ENCODE assay signal across 17 cellular contexts in genomic region chr10:72903941-72904446, GRCh38. TPM values are rescaled to one million over a fixed set of nuclear protein-coding genes. Genes with fewer than 3 reads are reported as not detected.
"Had no signal": no experiment of that assay in that cellular context is flagged by ENCODE, and none has a peak within 500 bp of the region (broad histone marks: within the 10 kb centered on the region; RNA-seq: fewer than 3 reads in every experiment).

No MANE protein-coding gene starts in this region.

RNA-seq across cellular contexts. Expression of gene OIT3, which starts 10.5 kb away (rescaled TPM):
- total RNA-seq: activated CD4-positive, alpha-beta memory T cell treated with anti-CD3 and anti-CD28 coated beads, Interleukin-2, amount 10 ng/mL, durations not matched to agents 7 days and 5 days; activated CD4-positive, alpha-beta T cell treated with anti-CD3 and anti-CD28 coated beads for 36 hours; activated CD4-positive, alpha-beta T cell treated with anti-CD3 and anti-CD28 coated beads, Interleukin-2, amount 10 ng/mL, durations not matched to agents 7 days and 5 days; activated CD8-positive, alpha-beta memory T cell treated with anti-CD3 and anti-CD28 coated beads, Interleukin-2, amount 10 ng/mL, durations not matched to agents 7 days and 5 days; activated CD8-positive, alpha-beta T cell treated with anti-CD3 and anti-CD28 coated beads, Interleukin-2, amount 10 ng/mL, durations not matched to agents 7 days and 5 days; activated naive CD8-positive, alpha-beta T cell treated with anti-CD3 and anti-CD28 coated beads, Interleukin-2, amount 10 ng/mL, durations not matched to agents 7 days and 5 days; activated T-helper 2 cell treated with anti-CD3 and anti-CD28 coated beads, Interferon-gamma antibody, Interleukin-2, Interleukin-4, amounts not matched to agents 10 μg/mL and 5 μg/mL and 100 μg/mL, durations not matched to agents 14 hours and 24 hours and 36 hours; ascending aorta; bronchial epithelial cell; T-cell; T-helper 1 cell treated with Interleukin-12 subunit alpha and Interleukin-12 subunit beta and Interleukin-4 antibody, amounts not matched to agents 30 ng/mL and 1 ng/mL, for 36 hours; T-helper 2 cell treated with Interferon-gamma antibody and Interleukin-4, amounts not matched to agents 100 ng/mL and 5 ng/mL, for 36 hours; WTC11 had no signal
- polyA plus RNA-seq: adipose tissue had no signal

RNA-seq across cellular contexts. Expression of gene PLA2G12B, which starts 50.6 kb away (rescaled TPM):
- total RNA-seq: activated CD4-positive, alpha-beta memory T cell treated with anti-CD3 and anti-CD28 coated beads, Interleukin-2, amount 10 ng/mL, durations not matched to agents 7 days and 5 days; activated CD4-positive, alpha-beta T cell treated with anti-CD3 and anti-CD28 coated beads for 36 hours; activated CD4-positive, alpha-beta T cell treated with anti-CD3 and anti-CD28 coated beads, Interleukin-2, amount 10 ng/mL, durations not matched to agents 7 days and 5 days; activated CD8-positive, alpha-beta memory T cell treated with anti-CD3 and anti-CD28 coated beads, Interleukin-2, amount 10 ng/mL, durations not matched to agents 7 days and 5 days; activated CD8-positive, alpha-beta T cell treated with anti-CD3 and anti-CD28 coated beads, Interleukin-2, amount 10 ng/mL, durations not matched to agents 7 days and 5 days; activated naive CD8-positive, alpha-beta T cell treated with anti-CD3 and anti-CD28 coated beads, Interleukin-2, amount 10 ng/mL, durations not matched to agents 7 days and 5 days; activated T-helper 2 cell treated with anti-CD3 and anti-CD28 coated beads, Interferon-gamma antibody, Interleukin-2, Interleukin-4, amounts not matched to agents 10 μg/mL and 5 μg/mL and 100 μg/mL, durations not matched to agents 14 hours and 24 hours and 36 hours; ascending aorta; bronchial epithelial cell; cardiac muscle cell; chondrocyte; T-cell; T-helper 1 cell treated with Interleukin-12 subunit alpha and Interleukin-12 subunit beta and Interleukin-4 antibody, amounts not matched to agents 30 ng/mL and 1 ng/mL, for 36 hours; T-helper 17 cell; T-helper 2 cell treated with Interferon-gamma antibody and Interleukin-4, amounts not matched to agents 100 ng/mL and 5 ng/mL, for 36 hours; WTC11 had no signal
- polyA plus RNA-seq: adipose tissue, cardiac muscle cell had no signal
